Comparison of ENCODE assay signal across 8 cellular contexts in the genomic region with DNA sequence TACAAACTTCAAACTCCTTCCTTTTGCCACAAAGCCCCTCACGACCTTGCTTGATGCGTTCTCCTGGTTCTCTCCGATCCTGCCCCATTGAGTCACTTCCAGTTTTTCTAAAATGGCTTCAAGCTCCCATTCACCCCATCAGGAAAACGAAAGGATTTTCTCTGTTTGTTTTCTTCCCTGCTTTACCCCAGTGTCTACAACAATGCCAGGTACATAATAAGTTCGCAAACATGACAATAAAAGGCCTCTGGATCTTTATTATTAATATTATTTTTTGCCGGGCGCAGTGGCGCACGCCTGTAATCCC. TPM values are rescaled to one million over a fixed set of nuclear protein-coding genes. Genes with fewer than 3 reads are reported as not detected.
DNase-seq lines count a peak whose midpoint lies in the region; ATAC-seq, FAIRE-seq and TF ChIP-seq lines count a peak whose summit lies in the region.

No MANE protein-coding gene starts in this region.

- H3K9me3 ChIP-seq in HAP-1, result no peaks in the 10 kb centered on the region
- no peaks in the 10 kb centered on the region for H3K9me3 ChIP-seq in hepatocyte (ENCODE audit: low read depth)
- no peaks in the 10 kb centered on the region for H3K9me3 ChIP-seq in small intestine (ENCODE audit: control insufficient read depth, low read depth)

- H3K36me3 ChIP-seq in HAP-1 (replicated peaks) (peaks cover 32% of the 10 kb centered on the region), hepatocyte (replicated peaks; ENCODE audit: insufficient read depth, low read depth) (no peaks in the 10 kb centered on the region), small intestine (ENCODE audit: control insufficient read depth in 2 of 2, insufficient read depth in 2 of 2, low read length in 2 of 2) (peaks cover 5 to 7% of the 10 kb centered on the region in 2 donors)

- H3K4me3 ChIP-seq in HAP-1 (peak overlapping the region; percentile 88), hepatocyte (peak overlapping the region; percentile 7), small intestine (ENCODE audit: low read depth in 1 of 2, low read length in 2 of 2) (peak overlapping the region; percentile 27 to 85)

- CTCF ChIA-PET in activated CD4-positive, alpha-beta memory T cell treated with anti-CD3 and anti-CD28 coated beads for 36 hours (lab: Charles Lee), result interaction anchor here (1.0 to 4.0 kb wide), 2 partner anchors 20 to 24 kb away, joined by 3 to 32 read pairs; a partner anchor contains a TSS

- DNase-seq in HAP-1 (ENCODE audit: low spot score in 2 of 2), result no peak
- DNase-seq in activated CD4-positive, alpha-beta memory T cell treated with anti-CD3 and anti-CD28 coated beads for 36 hours, result no peak
- no peak for DNase-seq in hepatocyte (ENCODE audit: low spot score)
- no peak for DNase-seq in small intestine
- DNase-seq in NCI-H2107 (lab: John Stamatoyannopoulos, UW), result no peak
- no peak for DNase-seq in germinal center (ENCODE audit: low spot score)

- H3K4me1 ChIP-seq in HAP-1, result peaks cover 24% of the 10 kb centered on the region
- peaks cover 27% of the 10 kb centered on the region for H3K4me1 ChIP-seq in hepatocyte (ENCODE audit: insufficient read depth)
- peaks cover 0 to 3% of the 10 kb centered on the region in 2 donors for H3K4me1 ChIP-seq in small intestine (ENCODE audit: control insufficient read depth in 2 of 2, insufficient read depth in 1 of 2, low read depth in 1 of 2, low read length in 1 of 2)

- no peak for ATAC-seq in HG02798 (IDR thresholded peaks at IDR 0.05; ENCODE audit: poor library complexity, unreplicated experiment)
- no peak for ATAC-seq in GM19452 (IDR thresholded peaks at IDR 0.05; ENCODE audit: unreplicated experiment)

- in situ Hi-C loops in HAP-1 (cut with MboI; ENCODE audit: low sequenced_read_pairs), result no loop called here

- FAIRE-seq in small intestine (lab: Jason Lieb, UNC), result no peak

- H3K4me1 Mint-ChIP-seq in activated CD4-positive, alpha-beta memory T cell treated with anti-CD3 and anti-CD28 coated beads for 36 hours (ENCODE audit: low read depth), result peaks cover 14% of the 10 kb centered on the region

- H3K27ac Mint-ChIP-seq in activated CD4-positive, alpha-beta memory T cell treated with anti-CD3 and anti-CD28 coated beads for 36 hours, result peak overlapping the region; percentile 79

- WGBS in hepatocyte (ENCODE audit: low lambda C conversion rate, missing lambda C conversion rate), result 40% methylated on average over 9 of the region's 9 CpGs
- WGBS in small intestine, 3 donors, result 5 to 33% (median 24%) methylated on average over 9 of the region's 9 CpGs

- H3K4me3 Mint-ChIP-seq in activated CD4-positive, alpha-beta memory T cell treated with anti-CD3 and anti-CD28 coated beads for 36 hours, result peak overlapping the region; percentile 97

- peaks cover 5% of the 10 kb centered on the region for H3K36me3 Mint-ChIP-seq in activated CD4-positive, alpha-beta memory T cell treated with anti-CD3 and anti-CD28 coated beads for 36 hours

- intact Hi-C loops in activated CD4-positive, alpha-beta memory T cell treated with anti-CD3 and anti-CD28 coated beads for 36 hours (cut with micrococcal nuclease), result no loop called here

- H3K27me3 ChIP-seq in HAP-1 (ENCODE audit: low read depth) (no peaks in the 10 kb centered on the region), hepatocyte (no peaks in the 10 kb centered on the region), small intestine (ENCODE audit: control insufficient read depth in 2 of 2, insufficient read depth in 2 of 2, low read length in 2 of 2) (no peaks in the 10 kb centered on the region)

- H3K9me3 Mint-ChIP-seq in activated CD4-positive, alpha-beta memory T cell treated with anti-CD3 and anti-CD28 coated beads for 36 hours, result no peaks in the 10 kb centered on the region

- POLR2A ChIA-PET in activated CD4-positive, alpha-beta memory T cell treated with anti-CD3 and anti-CD28 coated beads for 36 hours (lab: Charles Lee), result interaction anchor here (2.1 to 2.9 kb wide), 2 partner anchors 12 to 19 kb away, joined by 9 to 20 read pairs; a partner anchor contains a TSS

- H3K27ac ChIP-seq in hepatocyte (peak overlapping the region; percentile 98), small intestine (ENCODE audit: low read depth in 1 of 2, low read length in 1 of 2) (peak overlapping the region in 1 of 2 donors; percentile 90)

- peak overlapping the region; percentile 79 for H3K4me2 ChIP-seq in hepatocyte

- H3K9me2 ChIP-seq in hepatocyte (replicated peaks; ENCODE audit: insufficient read depth), result no peaks in the 10 kb centered on the region

- no peak for TF ChIP-seq CTCF in hepatocyte (IDR thresholded peaks at IDR 0.05; ENCODE audit: poor library complexity)

- H4K20me1 ChIP-seq in hepatocyte (ENCODE audit: insufficient read depth, poor library complexity, severe bottlenecking), result peaks cover 28% of the 10 kb centered on the region

- H3K79me2 ChIP-seq in hepatocyte, result peaks cover 35% of the 10 kb centered on the region

- H3K27me3 Mint-ChIP-seq in activated CD4-positive, alpha-beta memory T cell treated with anti-CD3 and anti-CD28 coated beads for 36 hours, result no peaks in the 10 kb centered on the region

- peak overlapping the region; percentile 57 for H2AFZ ChIP-seq in hepatocyte

RNA-seq across cellular contexts. Expression of a gene that starts 0.8 kb away (rescaled TPM):
- total RNA-seq in activated CD4-positive, alpha-beta memory T cell treated with anti-CD3 and anti-CD28 coated beads for 36 hours, result 10 to 100 TPM; 12.1 to 13.1 TPM
- total RNA-seq in hepatocyte, result 36.4 and 40.4 TPM in 2 replicates
- polyA plus RNA-seq in hepatocyte, result 62.2 and 64.0 TPM in 2 replicates
- polyA plus RNA-seq in small intestine, result 10 to 100 TPM; 21.3 to 31.3 (median 28.6) TPM

RNA-seq across cellular contexts. Expression of a gene that starts 19.2 kb away (rescaled TPM):
- total RNA-seq in activated CD4-positive, alpha-beta memory T cell treated with anti-CD3 and anti-CD28 coated beads for 36 hours, result 10 to 100 TPM; 11.5 to 12.6 TPM
- total RNA-seq in hepatocyte, result 14.4 and 17.1 TPM in 2 replicates
- polyA plus RNA-seq in hepatocyte (17.9 and 23.6 TPM in 2 replicates), small intestine (10 to 100 TPM; 15.7 to 29.7 (median 29.5) TPM)

RNA-seq across cellular contexts. Expression of a gene that starts 20.6 kb away (rescaled TPM):
- total RNA-seq in activated CD4-positive, alpha-beta memory T cell treated with anti-CD3 and anti-CD28 coated beads for 36 hours, result 10 to 100 TPM; 34.6 to 37.6 TPM
- total RNA-seq in hepatocyte, result 114 and 116 TPM in 2 replicates
- 146 and 157 TPM in 2 replicates for polyA plus RNA-seq in hepatocyte
- 100 to 1,000 TPM; 197 to 206 (median 205) TPM for polyA plus RNA-seq in small intestine

RNA-seq across cellular contexts. Expression of a gene that starts 21.8 kb away (rescaled TPM):
- total RNA-seq in activated CD4-positive, alpha-beta memory T cell treated with anti-CD3 and anti-CD28 coated beads for 36 hours, result 1 to 10 TPM in 1 of 2 experiments, under 1 TPM in 1; 0.53 to 1.2 TPM
- total RNA-seq in hepatocyte, result 0.28 and 0.67 TPM in 2 replicates
- polyA plus RNA-seq in hepatocyte (0.66 and 1.3 TPM in 2 replicates), small intestine (1 to 10 TPM in 2 of 3 donors, not detected in 1; 1.1 to 1.8 TPM)

RNA-seq across cellular contexts. Expression of a gene that starts 31.8 kb away (rescaled TPM):
- total RNA-seq in activated CD4-positive, alpha-beta memory T cell treated with anti-CD3 and anti-CD28 coated beads for 36 hours, result 1 to 10 TPM; 1.2 to 1.7 TPM
- total RNA-seq in hepatocyte, result 1.9 and 2.0 TPM in 2 replicates
- polyA plus RNA-seq in hepatocyte (0.80 and 1.4 TPM in 2 replicates), small intestine (1 to 10 TPM in 1 of 3 donors, under 1 TPM in 2; 0.45 to 1.9 (median 0.81) TPM)

Comparison
In these comparisons a context has a peak if more than half of its experiments do, and no peak if none do; other contexts are left out.
1. H3K4me3 ChIP-seq: peak in every context shown above with its lines; median percentile 88 in HAP-1; 56 in small intestine; 7 in hepatocyte.